In genomic region chr20:24930724-24931688, GRCh38 we compare ENCODE assay signal across 9 cellular contexts. TPM values are rescaled to one million over a fixed set of nuclear protein-coding genes. Genes with fewer than 3 reads are reported as not detected.
DNase-seq lines count a peak whose midpoint lies in the region; ATAC-seq and TF ChIP-seq lines count a peak whose summit lies in the region.
"Not testable (repeated sequence)": the region's sequence is repeated elsewhere in the genome, so short reads cannot be mapped to it uniquely, and the experiment has no call there.
"Had no signal": no experiment of that assay in that cellular context is flagged by ENCODE, and none has a peak within 500 bp of the region (broad histone marks: within the 10 kb centered on the region; RNA-seq: fewer than 3 reads in every experiment).

No MANE protein-coding gene starts in this region.

- H3K27ac ChIP-seq in brain microvascular endothelial cell; mesendoderm (ENCODE audit: low read depth, low read length): not testable (repeated sequence)
- H3K27ac ChIP-seq in skin epidermis = peak overlapping the region in 16 of 21 experiments; percentile 23 to 75 (median 58)

- not testable (repeated sequence) for H3K27me3 Mint-ChIP-seq in WTC11 (ENCODE audit: low read depth)

- not testable (repeated sequence) for H3K4me3 ChIP-seq in BJ (ENCODE audit: low read depth, low read length); brain microvascular endothelial cell (ENCODE audit: low read depth, low read length); fibroblast of pulmonary artery (replicated peaks; ENCODE audit: low read depth, low read length); mesendoderm (ENCODE audit: low read length)
- H3K4me3 ChIP-seq in skin epidermis = peak overlapping the region in 3 of 7 experiments; percentile 9 to 30 (median 13)

- not testable (repeated sequence) for H3K56ac ChIP-seq in mesendoderm (ENCODE audit: low read length)

- not testable (repeated sequence) for H2BK120ac ChIP-seq in mesendoderm (ENCODE audit: low read depth, low read length)

- not testable (repeated sequence) for H3K9ac ChIP-seq in mesendoderm (ENCODE audit: low read length)

- H3K18ac ChIP-seq in mesendoderm (ENCODE audit: low read length) = not testable (repeated sequence)

- CTCF ChIA-PET in BJ (lab: Yijun Ruan, JAX) (interaction anchor here (0.6 to 4.9 kb wide), 7 partner anchors 10 to 1486 kb away, joined by 3 to 48 read pairs (median 4); no protein-coding TSS in a partner anchor), WTC11 (lab: Charles Lee) (interaction anchor here (0.5 to 2.6 kb wide), 27 partner anchors 11 to 830 kb away, joined by 3 to 17 read pairs (median 4); no protein-coding TSS in a partner anchor)

- not testable (repeated sequence) for H2BK5ac ChIP-seq in mesendoderm (ENCODE audit: low read length)

- not testable (repeated sequence) for ATAC-seq in WTC11

- POLR2A ChIA-PET in BJ (lab: Charles Lee); WTC11 (lab: Charles Lee): not testable (repeated sequence)

- not testable (repeated sequence) for DNase-seq in BJ (ENCODE audit: low read depth); WTC11 (ENCODE audit: low spot score); brain microvascular endothelial cell; fibroblast of pulmonary artery (ENCODE audit: low read depth)
- DNase-seq in NCI-H2107 treated with DMSO at 0.1 percent for 48 hours (lab: John Stamatoyannopoulos, UW; ENCODE audit: unreplicated experiment) (peak; percentile 1), mesendoderm (peak; percentile 20)

- not testable (repeated sequence) for H3K27me3 ChIP-seq in BJ (ENCODE audit: control insufficient read depth, insufficient read depth, low read length); brain microvascular endothelial cell (replicated peaks); mesendoderm (ENCODE audit: insufficient read depth, low read length, poor library complexity)

- not testable (repeated sequence) for H3K36me3 ChIP-seq in BJ (ENCODE audit: control insufficient read depth, insufficient read depth, low read length); brain microvascular endothelial cell (replicated peaks); mesendoderm (ENCODE audit: control insufficient read depth, insufficient read depth, low read length)

- not testable (repeated sequence) for H3K36me3 Mint-ChIP-seq in WTC11

- H3K27ac Mint-ChIP-seq in WTC11 = peak overlapping the region; percentile 77

- WGBS in mesendoderm (ENCODE audit: extremely low coverage, insufficient coverage, low lambda C conversion rate) = no CpG with 5 or more reads among the region's 15 CpGs

- peaks cover 18% of the 10 kb centered on the region for H3K4me1 Mint-ChIP-seq in WTC11

- H2BK15ac ChIP-seq in mesendoderm (replicated peaks; ENCODE audit: low read depth) = not testable (repeated sequence)

- not testable (repeated sequence) for H3K4me3 Mint-ChIP-seq in WTC11

- not testable (repeated sequence) for H3K4ac ChIP-seq in mesendoderm (ENCODE audit: low read depth, low read length)

- not testable (repeated sequence) for H2AK5ac ChIP-seq in mesendoderm (ENCODE audit: low read length)

- in situ Hi-C loops in brain microvascular endothelial cell (cut with HindIII; ENCODE audit: low pct_ligation_motif_present, low sequenced_read_pairs) = not testable (repeated sequence)

- H4K8ac ChIP-seq in mesendoderm (ENCODE audit: low read depth, low read length) = not testable (repeated sequence)

- not testable (repeated sequence) for H3K79me1 ChIP-seq in mesendoderm (ENCODE audit: low read length)

- not testable (repeated sequence) for H3K23ac ChIP-seq in mesendoderm (ENCODE audit: low read length)

- H3K4me1 ChIP-seq in mesendoderm (ENCODE audit: control insufficient read depth, low read depth, low read length) = not testable (repeated sequence)

- not testable (repeated sequence) for H4K5ac ChIP-seq in mesendoderm (ENCODE audit: low read length)

- not testable (repeated sequence) for H3K9me3 Mint-ChIP-seq in WTC11

- not testable (repeated sequence) for H3K4me2 ChIP-seq in mesendoderm (ENCODE audit: low read length)

- H3K79me2 ChIP-seq in mesendoderm (ENCODE audit: control insufficient read depth, insufficient read depth, low read length) = not testable (repeated sequence)

- peak; percentile 28 for TF ChIP-seq CTCF in BJ (IDR thresholded peaks at IDR 0.05; ENCODE audit: insufficient read depth, low read depth, low read length)
- TF ChIP-seq CTCF in GM12874 (IDR thresholded peaks at IDR 0.05; ENCODE audit: insufficient read depth, low read depth, low read length) = peak; percentile 38; the same call in 1 of the 2 replicates
- TF ChIP-seq CTCF in WTC11 (IDR thresholded peaks at IDR 0.05) = peak; percentile 20; the same call in 1 of the 2 replicates
- TF ChIP-seq CTCF in brain microvascular endothelial cell (IDR thresholded peaks at IDR 0.05; ENCODE audit: low read depth, low read length, missing control alignments) = peak; percentile 57
- TF ChIP-seq CTCF in fibroblast of pulmonary artery (IDR thresholded peaks at IDR 0.05; ENCODE audit: low read length, missing control alignments) = peak; percentile 46

RNA-seq across cellular contexts. Expression of gene CST7, which starts 18.1 kb away (rescaled TPM):
- polyA plus RNA-seq in BJ (2011; rRNA removed) = 0.09 TPM in 1 of 2 replicates, not detected in the other
- not detected in 2 replicates for polyA minus RNA-seq in BJ (2011; rRNA and poly(A)+ RNA removed)
- total RNA-seq in WTC11 (2021) = not detected in 3 replicates
- not detected for polyA plus RNA-seq in mesendoderm (2013, experiment 1 of 2)
- polyA plus RNA-seq in mesendoderm (2013, experiment 2 of 2) = not detected
- total RNA-seq: LHCN-M2 had no signal
